ENCODE assay signal across 8 cellular contexts in genomic region chr11:31509017-31509411, GRCh38. TPM values are rescaled to one million over a fixed set of nuclear protein-coding genes. Genes with fewer than 3 reads are reported as not detected.
DNase-seq lines count a peak whose midpoint lies in the region; ATAC-seq, FAIRE-seq and TF ChIP-seq lines count a peak whose summit lies in the region.

No MANE protein-coding gene starts in this region.

- H3K4me1 Mint-ChIP-seq in activated T-helper 1 cell treated with anti-CD3 and anti-CD28 coated beads, Interleukin-12 subunit alpha, Interleukin-12 subunit beta, Interleukin-2, Interleukin-4 antibody, amounts not matched to agents 30 ng/mL and 10 ng/mL and 1 ng/mL, durations not matched to agents 14 hours and 24 hours and 36 hours (ENCODE audit: low read depth), result peaks cover 48% of the 10 kb centered on the region
- H3K4me1 Mint-ChIP-seq in stimulated activated naive CD8-positive, alpha-beta T cell treated with anti-CD3 and anti-CD28 coated beads, Interleukin-15, amount 100 ng/mL, for 72 hours, result peaks cover 39% of the 10 kb centered on the region

- ATAC-seq in GM18870 (IDR thresholded peaks at IDR 0.05; ENCODE audit: unreplicated experiment) (peak; percentile 6), HG03342 (IDR thresholded peaks at IDR 0.05; ENCODE audit: unreplicated experiment) (peak; percentile 6)
- peak; percentile 11 for ATAC-seq in stimulated activated naive CD8-positive, alpha-beta T cell treated with anti-CD3 and anti-CD28 coated beads, Interleukin-15, amount 100 ng/mL, for 72 hours

- DNase-seq in BJ (ENCODE audit: low read depth) (no peak), hypothalamus (lab: John Stamatoyannopoulos, UW) (no peak), HTR-8/SVneo (ENCODE audit: insufficient read length, low spot score) (no peak)
- no peak for DNase-seq in activated T-helper 1 cell treated with anti-CD3 and anti-CD28 coated beads, Interleukin-12 subunit alpha, Interleukin-12 subunit beta, Interleukin-2, Interleukin-4 antibody, amounts not matched to agents 30 ng/mL and 10 ng/mL and 1 ng/mL, durations not matched to agents 14 hours and 24 hours and 36 hours (ENCODE audit: low spot score)
- DNase-seq in stimulated activated naive CD8-positive, alpha-beta T cell treated with anti-CD3 and anti-CD28 coated beads, Interleukin-15, amount 100 ng/mL, for 72 hours, result no peak

- no peaks in the 10 kb centered on the region for H3K9me3 Mint-ChIP-seq in activated T-helper 1 cell treated with anti-CD3 and anti-CD28 coated beads, Interleukin-12 subunit alpha, Interleukin-12 subunit beta, Interleukin-2, Interleukin-4 antibody, amounts not matched to agents 30 ng/mL and 10 ng/mL and 1 ng/mL, durations not matched to agents 14 hours and 24 hours and 36 hours
- no peaks in the 10 kb centered on the region for H3K9me3 Mint-ChIP-seq in stimulated activated naive CD8-positive, alpha-beta T cell treated with anti-CD3 and anti-CD28 coated beads, Interleukin-15, amount 100 ng/mL, for 72 hours

- CTCF ChIA-PET in BJ (lab: Yijun Ruan, JAX), result no interaction called here

- no peak for FAIRE-seq in HTR-8/SVneo (lab: Jason Lieb, UNC)

- H3K36me3 ChIP-seq in BJ (ENCODE audit: control insufficient read depth, insufficient read depth, low read length) (no peaks in the 10 kb centered on the region), iPS-18a (ENCODE audit: control insufficient read depth, low read depth, low read length) (no peaks in the 10 kb centered on the region)

- H3K9ac ChIP-seq in iPS-18a (ENCODE audit: low read length), result peak overlapping the region; percentile 90

- no peak for TF ChIP-seq CTCF in BJ (IDR thresholded peaks at IDR 0.05; ENCODE audit: insufficient read depth, low read depth, low read length)

- POLR2A ChIA-PET in BJ (lab: Charles Lee), result no interaction called here

- H3K27ac Mint-ChIP-seq in activated T-helper 1 cell treated with anti-CD3 and anti-CD28 coated beads, Interleukin-12 subunit alpha, Interleukin-12 subunit beta, Interleukin-2, Interleukin-4 antibody, amounts not matched to agents 30 ng/mL and 10 ng/mL and 1 ng/mL, durations not matched to agents 14 hours and 24 hours and 36 hours, result peak overlapping the region; percentile 94
- peak overlapping the region; percentile 98 for H3K27ac Mint-ChIP-seq in stimulated activated naive CD8-positive, alpha-beta T cell treated with anti-CD3 and anti-CD28 coated beads, Interleukin-15, amount 100 ng/mL, for 72 hours

- no peaks in the 10 kb centered on the region for H3K9me3 ChIP-seq in iPS-18a (ENCODE audit: control insufficient read depth, low read depth, low read length)

- H3K36me3 Mint-ChIP-seq in activated T-helper 1 cell treated with anti-CD3 and anti-CD28 coated beads, Interleukin-12 subunit alpha, Interleukin-12 subunit beta, Interleukin-2, Interleukin-4 antibody, amounts not matched to agents 30 ng/mL and 10 ng/mL and 1 ng/mL, durations not matched to agents 14 hours and 24 hours and 36 hours (ENCODE audit: low read depth), result peaks cover 8% of the 10 kb centered on the region

- intact Hi-C loops in activated T-helper 1 cell treated with anti-CD3 and anti-CD28 coated beads, Interleukin-12 subunit alpha, Interleukin-12 subunit beta, Interleukin-2, Interleukin-4 antibody, amounts not matched to agents 30 ng/mL and 10 ng/mL and 1 ng/mL, durations not matched to agents 14 hours and 24 hours and 36 hours (cut with micrococcal nuclease), result loop anchor here (1.0 to 5.0 kb wide), 5 partner anchors 140 to 1383 kb away; partner anchors contain the start of genes ARL14EP, DCDC1, DNAJC24 and EIF3M

- H3K4me1 ChIP-seq in iPS-18a (ENCODE audit: control insufficient read depth, low read depth, low read length), result peaks cover 10% of the 10 kb centered on the region

- H3K27ac ChIP-seq in iPS-18a (ENCODE audit: low read length), result peak overlapping the region; percentile 77

- H3K27me3 Mint-ChIP-seq in activated T-helper 1 cell treated with anti-CD3 and anti-CD28 coated beads, Interleukin-12 subunit alpha, Interleukin-12 subunit beta, Interleukin-2, Interleukin-4 antibody, amounts not matched to agents 30 ng/mL and 10 ng/mL and 1 ng/mL, durations not matched to agents 14 hours and 24 hours and 36 hours (ENCODE audit: insufficient read depth), result no peaks in the 10 kb centered on the region
- no peaks in the 10 kb centered on the region for H3K27me3 Mint-ChIP-seq in stimulated activated naive CD8-positive, alpha-beta T cell treated with anti-CD3 and anti-CD28 coated beads, Interleukin-15, amount 100 ng/mL, for 72 hours

- H3K27me3 ChIP-seq in BJ (ENCODE audit: control insufficient read depth, insufficient read depth, low read length) (no peaks in the 10 kb centered on the region), iPS-18a (ENCODE audit: control insufficient read depth, insufficient read depth, low read length) (no peaks in the 10 kb centered on the region)

- peak overlapping the region; percentile 99 for H3K4me3 Mint-ChIP-seq in activated T-helper 1 cell treated with anti-CD3 and anti-CD28 coated beads, Interleukin-12 subunit alpha, Interleukin-12 subunit beta, Interleukin-2, Interleukin-4 antibody, amounts not matched to agents 30 ng/mL and 10 ng/mL and 1 ng/mL, durations not matched to agents 14 hours and 24 hours and 36 hours
- peak overlapping the region; percentile 89 to 94 for H3K4me3 Mint-ChIP-seq in stimulated activated naive CD8-positive, alpha-beta T cell treated with anti-CD3 and anti-CD28 coated beads, Interleukin-15, amount 100 ng/mL, for 72 hours

- H3K4me3 ChIP-seq in BJ (ENCODE audit: low read depth, low read length), result peak overlapping the region; percentile 59
- peak overlapping the region; percentile 97 for H3K4me3 ChIP-seq in iPS-18a (ENCODE audit: low read length)

RNA-seq across cellular contexts. Expression of gene IMMP1L, which starts 0.4 kb away (rescaled TPM):
- polyA plus RNA-seq in BJ (2011; rRNA removed), result 8.0 and 19.0 TPM in 2 replicates
- 2.7 and 3.9 TPM in 2 replicates for polyA minus RNA-seq in BJ (2011; rRNA and poly(A)+ RNA removed)
- total RNA-seq in activated T-helper 1 cell treated with anti-CD3 and anti-CD28 coated beads, Interleukin-12 subunit alpha, Interleukin-12 subunit beta, Interleukin-2, Interleukin-4 antibody, amounts not matched to agents 30 ng/mL and 10 ng/mL and 1 ng/mL, durations not matched to agents 14 hours and 24 hours and 36 hours, result 22.3 and 24.6 TPM in 2 replicates

RNA-seq across cellular contexts. Expression of gene ELP4, which starts 0.6 kb away (rescaled TPM):
- 11.8 and 17.5 TPM in 2 replicates for polyA plus RNA-seq in BJ (2011; rRNA removed)
- 9.2 and 13.8 TPM in 2 replicates for polyA minus RNA-seq in BJ (2011; rRNA and poly(A)+ RNA removed)
- total RNA-seq in activated T-helper 1 cell treated with anti-CD3 and anti-CD28 coated beads, Interleukin-12 subunit alpha, Interleukin-12 subunit beta, Interleukin-2, Interleukin-4 antibody, amounts not matched to agents 30 ng/mL and 10 ng/mL and 1 ng/mL, durations not matched to agents 14 hours and 24 hours and 36 hours, result 15.1 and 17.3 TPM in 2 replicates
